Comparison of ENCODE assay signal across 8 cellular contexts in the genomic region with DNA sequence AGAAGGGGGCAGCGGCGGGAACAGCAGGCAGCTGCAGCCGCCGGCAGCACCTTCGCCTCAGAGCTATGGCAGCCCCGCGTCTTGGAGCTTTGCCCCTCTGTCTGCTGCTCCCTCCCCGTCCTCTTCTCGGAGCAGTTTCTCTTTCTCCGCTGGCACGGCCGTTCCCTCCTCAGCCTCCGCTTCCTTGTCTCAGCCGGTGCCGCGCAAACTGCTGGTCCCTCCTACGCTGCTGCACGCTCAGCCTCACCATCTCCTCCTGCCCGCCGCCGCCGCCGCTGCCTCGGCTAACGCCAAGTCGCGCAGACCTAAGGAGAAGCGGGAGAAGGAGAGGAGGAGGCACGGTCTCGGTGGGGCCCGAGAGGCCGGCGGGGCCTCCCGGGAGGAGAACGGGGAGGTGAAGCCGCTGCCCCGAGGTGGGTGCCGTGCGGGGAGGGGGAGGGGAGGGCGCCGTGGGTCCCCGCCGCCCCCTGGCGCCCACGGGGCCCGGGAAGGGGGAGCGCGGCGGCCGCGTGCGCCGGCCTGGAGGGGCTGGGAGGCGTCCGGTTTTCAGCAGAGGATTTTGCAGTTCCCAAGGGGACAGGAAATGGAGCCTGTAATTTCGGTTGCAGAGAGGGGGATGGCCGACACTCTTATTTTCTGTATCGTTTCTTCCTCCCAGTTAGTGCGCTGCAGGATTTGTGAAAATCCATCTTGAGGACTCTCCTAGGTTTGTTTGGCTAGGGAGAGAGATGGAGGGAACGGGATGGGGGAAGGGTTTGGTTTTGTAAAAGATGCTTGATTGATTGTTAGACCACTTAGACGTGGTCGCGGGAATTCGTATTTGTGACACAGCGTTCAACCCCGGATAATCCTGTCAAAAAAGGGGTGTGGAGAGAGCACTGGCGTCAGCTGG. TPM values are rescaled to one million over a fixed set of nuclear protein-coding genes. Genes with fewer than 3 reads are reported as not detected.
DNase-seq lines count a peak whose midpoint lies in the region; TF ChIP-seq lines count a peak whose summit lies in the region.

No MANE protein-coding gene starts in this region.

- no peaks in the 10 kb centered on the region for H3K27me3 ChIP-seq in iPS DF 6.9 (ENCODE audit: control insufficient read depth, insufficient read depth, low read length)

- POLR2A ChIA-PET in GM10248 (lab: Yijun Ruan, JAX) = interaction anchor here (1.0 kb wide), 1 partner anchor 40 kb away, joined by 3 read pairs; no protein-coding TSS in a partner anchor

- peaks cover 45% of the 10 kb centered on the region for H3K4me1 Mint-ChIP-seq in HFFc6 (ENCODE audit: low read depth)

- no peaks in the 10 kb centered on the region for H3K36me3 ChIP-seq in iPS DF 6.9 (ENCODE audit: control insufficient read depth, insufficient read depth, low read length)

- peak overlapping the region; percentile 98 for H3K4me3 Mint-ChIP-seq in HFFc6

- H3K9me3 Mint-ChIP-seq in HFFc6 = no peaks in the 10 kb centered on the region

- H3K4me3 ChIP-seq in iPS DF 6.9 (ENCODE audit: low read length) (peak overlapping the region; percentile 73), skeletal muscle cell (ENCODE audit: low read depth, low read length) (peak overlapping the region; percentile 97)

- H3K4me1 ChIP-seq in iPS DF 6.9 (ENCODE audit: control insufficient read depth, insufficient read depth, low read length) = no peaks in the 10 kb centered on the region

- no peaks in the 10 kb centered on the region; the same call in 1 of the 2 replicates for H3K27me3 Mint-ChIP-seq in HFFc6 (ENCODE audit: insufficient read depth)

- no peak overlapping the region for H3K27ac ChIP-seq in iPS DF 6.9 (ENCODE audit: low read length)

- peaks cover 22% of the 10 kb centered on the region for H3K36me3 Mint-ChIP-seq in HFFc6 (ENCODE audit: low read depth)

- TF ChIP-seq CTCF in GM10248 (IDR thresholded peaks at IDR 0.05; ENCODE audit: control extremely low read depth, extremely low read depth, low read depth, missing control alignments) = no peak
- TF ChIP-seq CTCF in HFFc6 (IDR thresholded peaks at IDR 0.05) = 0 out of 2 replicates have a peak, but pooled peaks have one; percentile 5

- no CpG with 5 or more reads among the region's 67 CpGs for WGBS in iPS DF 6.9 (ENCODE audit: insufficient coverage, insufficient read length)

- H3K9me3 ChIP-seq in iPS DF 6.9 (ENCODE audit: control insufficient read depth, insufficient read depth, low read length) = no peaks in the 10 kb centered on the region

- CTCF ChIA-PET in GM10248 (lab: Yijun Ruan, JAX) = interaction anchor here (0.9 to 2.5 kb wide), 17 partner anchors 9 to 343 kb away, joined by 3 to 11 read pairs (median 3); no protein-coding TSS in a partner anchor

- peak; percentile 37 for DNase-seq in GM10248 (ENCODE audit: extremely low spot score)
- DNase-seq in HFFc6 = peak; percentile 38
- peak; percentile 77 for DNase-seq in NCI-H1092 (lab: John Stamatoyannopoulos, UW)
- DNase-seq in T-helper 22 cell (ENCODE audit: low read depth) = peak; percentile 39
- peak; percentile 82 for DNase-seq in astrocyte of the hippocampus (ENCODE audit: low read depth, low spot score)
- DNase-seq in iPS DF 6.9 (ENCODE audit: low read depth, low spot score) = no peak
- DNase-seq in skeletal muscle cell (ENCODE audit: low read depth) = no peak
- DNase-seq in NCI-H446 (lab: John Stamatoyannopoulos, UW) = no peak

- H3K27ac Mint-ChIP-seq in HFFc6 = peak overlapping the region; percentile 92

RNA-seq across cellular contexts. Expression of a gene that starts 0.6 kb away (rescaled TPM):
- total RNA-seq in HFFc6 (2021; fragmentation: NEBNext Ultra II Directional; extraction: Animal tissue kit (Norgen Biotek cat#: 25700)) = 10 to 100 TPM; 11.2 to 14.0 (median 12.9) TPM

Comparison
In these comparisons a context has a peak if more than half of its experiments do, and no peak if none do; other contexts are left out.
1. DNase-seq: peak in GM10248 (single experiment), HFFc6 (single experiment), NCI-H1092 (single experiment), T-helper 22 cell (single experiment) and astrocyte of the hippocampus (single experiment); none in iPS DF 6.9 (single experiment), skeletal muscle cell (single experiment) and NCI-H446 (0 of 2).